16 cellular contexts compared by ENCODE assay signal in genomic region chr5:119344231-119344630, GRCh38. TPM values are rescaled to one million over a fixed set of nuclear protein-coding genes. Genes with fewer than 3 reads are reported as not detected.
A peak's percentile ranks its signal among the peaks of the same experiment; 100 is the strongest.
DNase-seq lines count a peak whose midpoint lies in the region; ATAC-seq, FAIRE-seq and TF ChIP-seq lines count a peak whose summit lies in the region.
"Had no signal": no experiment of that assay in that cellular context is flagged by ENCODE, and none has a peak within 500 bp of the region (broad histone marks: within the 10 kb centered on the region; RNA-seq: fewer than 3 reads in every experiment).

No MANE protein-coding gene starts in this region.

- H3K9me3 Mint-ChIP-seq in CD14-positive monocyte: peaks cover 0 to 4% (median 0%) of the 10 kb centered on the region in 7 donors
- H3K9me3 Mint-ChIP-seq in activated T-cell treated with anti-CD3 and anti-CD28 coated beads, Interleukin-2, amount 50 U/mL, for 72 hours: no peaks in the 10 kb centered on the region
- H3K9me3 Mint-ChIP-seq: GM23338 had no signal

- no peak for TF ChIP-seq POLR2A in GM12892 (IDR thresholded peaks at IDR 0.05; ENCODE audit: low read depth, low read length)

- H3K27me3 Mint-ChIP-seq in CD14-positive monocyte (ENCODE audit: low read depth in 3 of 3): no peaks in the 10 kb centered on the region
- no peaks in the 10 kb centered on the region for H3K27me3 Mint-ChIP-seq in activated T-cell treated with anti-CD3 and anti-CD28 coated beads, Interleukin-2, amount 50 U/mL, for 72 hours (ENCODE audit: low read depth)

- intact Hi-C loops in CD14-positive monocyte (cut with micrococcal nuclease): loop anchor here (5.0 to 10.0 kb wide), 3 partner anchors 71 to 77 kb away; no protein-coding TSS in a partner anchor

- DNase-seq in CD14-positive monocyte (ENCODE audit: low spot score) (no peak), GM12892 (ENCODE audit: insufficient read length) (no peak), myocyte (ENCODE audit: low read depth) (peak; percentile 76), WERI-Rb-1 (no peak), NCI-H2171 treated with DMSO at 0.1 percent for 48 hours (lab: John Stamatoyannopoulos, UW) (no peak), T1000 (lab: John Stamatoyannopoulos, UW) (no peak)
- DNase-seq in activated T-cell treated with anti-CD3 and anti-CD28 coated beads, Interleukin-2, amount 50 U/mL, for 72 hours: no peak
- DNase-seq: adrenal gland, lower lobe of right lung, NCI-H2081 treated with DMSO at 0.1 percent for 48 hours, NCI-H526 treated with DMSO at 0.1 percent for 48 hours had no signal

- H3K4me3 ChIP-seq in WERI-Rb-1 (ENCODE audit: low read depth, low read length): no peak overlapping the region
- H3K4me3 ChIP-seq: adrenal gland, gastroesophageal sphincter, GM23338, lower lobe of right lung, vagina had no signal

- peaks cover 5% of the 10 kb centered on the region; the same call in 1 of the 2 replicates for H3K36me3 ChIP-seq in WERI-Rb-1
- H3K36me3 ChIP-seq: adrenal gland, gastroesophageal sphincter, lower lobe of right lung, vagina had no signal

- peak overlapping the region; percentile 9 to 90 (median 84) for H3K27ac Mint-ChIP-seq in CD14-positive monocyte
- H3K27ac Mint-ChIP-seq in activated T-cell treated with anti-CD3 and anti-CD28 coated beads, Interleukin-2, amount 50 U/mL, for 72 hours: peak overlapping the region; percentile 98
- H3K27ac Mint-ChIP-seq: GM23338 had no signal

- no peak overlapping the region for H3K4me3 Mint-ChIP-seq in CD14-positive monocyte
- H3K4me3 Mint-ChIP-seq in activated T-cell treated with anti-CD3 and anti-CD28 coated beads, Interleukin-2, amount 50 U/mL, for 72 hours: peak overlapping the region; percentile 56 to 83
- H3K4me3 Mint-ChIP-seq: GM23338 had no signal

- H3K4me1 Mint-ChIP-seq in CD14-positive monocyte: peaks cover 90% of the 10 kb centered on the region
- H3K4me1 Mint-ChIP-seq in activated T-cell treated with anti-CD3 and anti-CD28 coated beads, Interleukin-2, amount 50 U/mL, for 72 hours (ENCODE audit: low read depth): peaks cover 98% of the 10 kb centered on the region

- ATAC-seq in activated T-cell treated with anti-CD3 and anti-CD28 coated beads, Interleukin-2, amount 50 U/mL, for 72 hours (replicated peaks in 1 of 2): peak in 1 of 2 donors; percentile 2
- no peak for ATAC-seq in HG02798 (IDR thresholded peaks at IDR 0.05; ENCODE audit: poor library complexity, unreplicated experiment)
- ATAC-seq: gastroesophageal sphincter, GM23338, lower lobe of right lung, sciatic nerve had no signal

- no peaks in the 10 kb centered on the region for H3K9me3 ChIP-seq in WERI-Rb-1 (ENCODE audit: severe bottlenecking)
- H3K9me3 ChIP-seq: adrenal gland, gastroesophageal sphincter, lower lobe of right lung, vagina had no signal

- peaks cover 6 to 7% of the 10 kb centered on the region in 2 donors for H3K36me3 Mint-ChIP-seq in CD14-positive monocyte
- peaks cover 3 to 5% of the 10 kb centered on the region in 2 donors for H3K36me3 Mint-ChIP-seq in activated T-cell treated with anti-CD3 and anti-CD28 coated beads, Interleukin-2, amount 50 U/mL, for 72 hours (ENCODE audit: insufficient read depth in 2 of 2)

- H3K27ac ChIP-seq in WERI-Rb-1: no peak overlapping the region
- H3K27ac ChIP-seq: adrenal gland, gastroesophageal sphincter, lower lobe of right lung, vagina had no signal

- H3K27me3 ChIP-seq in WERI-Rb-1 (ENCODE audit: insufficient read depth, low read depth, severe bottlenecking): no peaks in the 10 kb centered on the region
- H3K27me3 ChIP-seq: adrenal gland, gastroesophageal sphincter, vagina had no signal

- no peak for TF ChIP-seq CTCF in CD14-positive monocyte (IDR thresholded peaks at IDR 0.05)
- no peak for TF ChIP-seq CTCF in WERI-Rb-1 (IDR thresholded peaks at IDR 0.05; ENCODE audit: low read depth, low read length)

- FAIRE-seq in GM12892 (lab: Jason Lieb, UNC): peak; percentile 81

RNA-seq across cellular contexts. Expression of gene TNFAIP8, which starts 11.6 kb away (rescaled TPM):
- polyA plus RNA-seq in CD14-positive monocyte: 10 to 100 TPM; 47.0 to 55.5 TPM
- 104 TPM for polyA plus RNA-seq in GM12892 (2012; ENCODE audit: missing spikeins)
- total RNA-seq in activated T-cell treated with anti-CD3 and anti-CD28 coated beads, Interleukin-2, amount 50 U/mL, for 72 hours: 100 to 1,000 TPM; 117 to 137 TPM
- 11.8 and 25.6 TPM in 2 replicates for total RNA-seq in myocyte
- 8.9 TPM for polyA plus RNA-seq in myocyte (2012)

Comparison
In these comparisons a context has a peak if more than half of its experiments do, and no peak if none do; other contexts are left out.
1. H3K4me3 Mint-ChIP-seq: peak in activated T-cell treated with anti-CD3 and anti-CD28 coated beads, Interleukin-2, amount 50 U/mL, for 72 hours (2 of 2); none in CD14-positive monocyte (0 of 2).